8 cellular contexts compared by ENCODE assay signal in the genomic region with DNA sequence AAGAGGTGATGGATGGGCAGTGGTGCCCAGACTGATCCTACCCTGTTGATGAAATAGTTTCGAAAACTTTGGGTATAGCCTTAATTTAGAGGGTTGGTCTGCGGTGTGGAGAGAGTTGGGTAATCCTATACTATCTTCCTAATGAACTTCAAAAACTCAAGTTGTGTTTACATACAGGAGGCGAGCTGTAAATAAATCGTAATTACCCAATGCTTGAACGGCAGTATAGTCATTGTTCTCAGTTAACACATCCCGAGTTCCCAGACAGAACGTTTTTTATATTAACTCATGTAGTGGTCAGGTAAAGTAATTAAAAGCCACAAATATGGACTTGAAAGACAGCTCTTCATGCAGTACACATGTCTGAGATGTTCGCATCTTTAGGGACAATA. TPM values are rescaled to one million over a fixed set of nuclear protein-coding genes. Genes with fewer than 3 reads are reported as not detected.
DNase-seq lines count a peak whose midpoint lies in the region; ATAC-seq and TF ChIP-seq lines count a peak whose summit lies in the region.

No MANE protein-coding gene starts in this region.

- peak overlapping the region; percentile 94 for H3K9ac ChIP-seq in HUES64 (ENCODE audit: low read depth, low read length)
- peak overlapping the region; percentile 87 for H3K9ac ChIP-seq in smooth muscle cell (ENCODE audit: low read depth)

- peaks cover 49% of the 10 kb centered on the region for H4K20me1 ChIP-seq in smooth muscle cell (ENCODE audit: low read depth)

- H3K9me3 ChIP-seq in CD4-positive, alpha-beta T cell (ENCODE audit: control insufficient read depth, low read length): no peaks in the 10 kb centered on the region
- no peaks in the 10 kb centered on the region for H3K9me3 ChIP-seq in HUES64 (ENCODE audit: insufficient read depth, low read depth, low read length)
- no peaks in the 10 kb centered on the region for H3K9me3 ChIP-seq in iPS DF 6.9 (ENCODE audit: control insufficient read depth, insufficient read depth, low read length)
- H3K9me3 ChIP-seq in smooth muscle cell (replicated peaks; ENCODE audit: low read depth): no peaks in the 10 kb centered on the region

- no peaks in the 10 kb centered on the region for H3K27me3 Mint-ChIP-seq in CD4-positive, alpha-beta T cell
- peaks cover 16% of the 10 kb centered on the region for H3K27me3 Mint-ChIP-seq in activated T-helper 1 cell treated with anti-CD3 and anti-CD28 coated beads, Interleukin-12 subunit alpha, Interleukin-12 subunit beta, Interleukin-2, Interleukin-4 antibody, amounts not matched to agents 30 ng/mL and 10 ng/mL and 1 ng/mL, durations not matched to agents 14 hours and 24 hours and 36 hours (ENCODE audit: insufficient read depth)

- H3K36me3 Mint-ChIP-seq in CD4-positive, alpha-beta T cell (ENCODE audit: low read depth): peaks cover 13% of the 10 kb centered on the region
- peaks cover 2% of the 10 kb centered on the region for H3K36me3 Mint-ChIP-seq in activated T-helper 1 cell treated with anti-CD3 and anti-CD28 coated beads, Interleukin-12 subunit alpha, Interleukin-12 subunit beta, Interleukin-2, Interleukin-4 antibody, amounts not matched to agents 30 ng/mL and 10 ng/mL and 1 ng/mL, durations not matched to agents 14 hours and 24 hours and 36 hours (ENCODE audit: low read depth)

- H3K4me1 ChIP-seq in HUES64 (ENCODE audit: insufficient read depth, low read length) (peaks cover 25% of the 10 kb centered on the region), iPS DF 6.9 (ENCODE audit: control insufficient read depth, insufficient read depth, low read length) (no peaks in the 10 kb centered on the region), smooth muscle cell (ENCODE audit: low read depth) (peaks cover 30% of the 10 kb centered on the region)

- 18% methylated on average over 6 of the region's 8 CpGs for WGBS in HUES64
- WGBS in iPS DF 6.9 (ENCODE audit: insufficient coverage, insufficient read length): no CpG with 5 or more reads among the region's 8 CpGs
- 5% methylated on average over 8 of the region's 8 CpGs for WGBS in smooth muscle cell (ENCODE audit: low lambda C conversion rate)

- ATAC-seq in CD4-positive, alpha-beta T cell (ENCODE audit: poor library complexity): no peak

- no peak for TF ChIP-seq CTCF in CD4-positive, alpha-beta T cell (IDR thresholded peaks at IDR 0.05)
- no peak for TF ChIP-seq CTCF in smooth muscle cell (IDR thresholded peaks at IDR 0.05; ENCODE audit: borderline replicate concordance, insufficient read depth, poor library complexity, severe bottlenecking)

- no peak for DNase-seq in CD4-positive, alpha-beta T cell
- DNase-seq in activated T-helper 1 cell treated with anti-CD3 and anti-CD28 coated beads, Interleukin-12 subunit alpha, Interleukin-12 subunit beta, Interleukin-2, Interleukin-4 antibody, amounts not matched to agents 30 ng/mL and 10 ng/mL and 1 ng/mL, durations not matched to agents 14 hours and 24 hours and 36 hours (ENCODE audit: low spot score): no peak
- no peak for DNase-seq in iPS DF 6.9 (ENCODE audit: low read depth, low spot score)
- no peak for DNase-seq in smooth muscle cell (lab: John Stamatoyannopoulos, UW; ENCODE audit: unreplicated experiment)
- DNase-seq in COLO829 (ENCODE audit: low spot score): no peak
- no peak for DNase-seq in SHP77 (lab: John Stamatoyannopoulos, UW)
- DNase-seq in NCI-H1694 treated with DMSO at 0.1 percent for 48 hours (lab: John Stamatoyannopoulos, UW): no peak

- H3F3A ChIP-seq in smooth muscle cell (ENCODE audit: low read depth): no peaks in the 10 kb centered on the region

- CTCF ChIA-PET in CD4-positive, alpha-beta T cell (lab: Charles Lee): interaction anchor here (0.8 to 6.9 kb wide), 5 partner anchors 49 to 81 kb away, joined by 4 to 111 read pairs (median 41); a partner anchor contains a TSS

- peaks cover 53% of the 10 kb centered on the region for H3K79me2 ChIP-seq in smooth muscle cell (ENCODE audit: low read depth)

- H3K4me3 Mint-ChIP-seq in CD4-positive, alpha-beta T cell: peak overlapping the region; percentile 97
- peak overlapping the region; percentile 95 for H3K4me3 Mint-ChIP-seq in activated T-helper 1 cell treated with anti-CD3 and anti-CD28 coated beads, Interleukin-12 subunit alpha, Interleukin-12 subunit beta, Interleukin-2, Interleukin-4 antibody, amounts not matched to agents 30 ng/mL and 10 ng/mL and 1 ng/mL, durations not matched to agents 14 hours and 24 hours and 36 hours

- no peaks in the 10 kb centered on the region for H3K9me3 Mint-ChIP-seq in CD4-positive, alpha-beta T cell
- H3K9me3 Mint-ChIP-seq in activated T-helper 1 cell treated with anti-CD3 and anti-CD28 coated beads, Interleukin-12 subunit alpha, Interleukin-12 subunit beta, Interleukin-2, Interleukin-4 antibody, amounts not matched to agents 30 ng/mL and 10 ng/mL and 1 ng/mL, durations not matched to agents 14 hours and 24 hours and 36 hours: no peaks in the 10 kb centered on the region

- intact Hi-C loops in CD4-positive, alpha-beta T cell (cut with DNase I, micrococcal nuclease): loop anchor here (1.0 to 10.0 kb wide), 7 partner anchors 49 to 1230 kb away; a partner anchor contains a TSS
- intact Hi-C loops in activated T-helper 1 cell treated with anti-CD3 and anti-CD28 coated beads, Interleukin-12 subunit alpha, Interleukin-12 subunit beta, Interleukin-2, Interleukin-4 antibody, amounts not matched to agents 30 ng/mL and 10 ng/mL and 1 ng/mL, durations not matched to agents 14 hours and 24 hours and 36 hours (cut with micrococcal nuclease): loop anchor here (1.0 to 10.0 kb wide), 11 partner anchors 149 to 1230 kb away; a partner anchor contains a TSS

- peaks cover 55% of the 10 kb centered on the region for H3K4me1 Mint-ChIP-seq in CD4-positive, alpha-beta T cell (ENCODE audit: low read depth)
- peaks cover 54% of the 10 kb centered on the region for H3K4me1 Mint-ChIP-seq in activated T-helper 1 cell treated with anti-CD3 and anti-CD28 coated beads, Interleukin-12 subunit alpha, Interleukin-12 subunit beta, Interleukin-2, Interleukin-4 antibody, amounts not matched to agents 30 ng/mL and 10 ng/mL and 1 ng/mL, durations not matched to agents 14 hours and 24 hours and 36 hours (ENCODE audit: low read depth)

- H3K27ac Mint-ChIP-seq in CD4-positive, alpha-beta T cell: peak overlapping the region; percentile 93
- peak overlapping the region; percentile 96 for H3K27ac Mint-ChIP-seq in activated T-helper 1 cell treated with anti-CD3 and anti-CD28 coated beads, Interleukin-12 subunit alpha, Interleukin-12 subunit beta, Interleukin-2, Interleukin-4 antibody, amounts not matched to agents 30 ng/mL and 10 ng/mL and 1 ng/mL, durations not matched to agents 14 hours and 24 hours and 36 hours

- peak overlapping the region; percentile 74 for H2AFZ ChIP-seq in smooth muscle cell (ENCODE audit: low read depth)

- H3K27me3 ChIP-seq in CD4-positive, alpha-beta T cell (ENCODE audit: control insufficient read depth, insufficient read depth, low read length): no peaks in the 10 kb centered on the region
- H3K27me3 ChIP-seq in HUES64 (ENCODE audit: insufficient read depth, low read length): peaks cover 8% of the 10 kb centered on the region
- H3K27me3 ChIP-seq in iPS DF 6.9 (ENCODE audit: control insufficient read depth, insufficient read depth, low read length): no peaks in the 10 kb centered on the region
- no peaks in the 10 kb centered on the region for H3K27me3 ChIP-seq in smooth muscle cell (ENCODE audit: low read depth)

- H3K36me3 ChIP-seq in HUES64 (ENCODE audit: insufficient read depth, low read length) (no peaks in the 10 kb centered on the region), iPS DF 6.9 (ENCODE audit: control insufficient read depth, insufficient read depth, low read length) (no peaks in the 10 kb centered on the region), smooth muscle cell (ENCODE audit: low read depth) (no peaks in the 10 kb centered on the region)

- peak overlapping the region; percentile 88 for H3K4me2 ChIP-seq in smooth muscle cell

- H3K27ac ChIP-seq in CD4-positive, alpha-beta T cell (ENCODE audit: low read depth, low read length): peak overlapping the region; percentile 55
- H3K27ac ChIP-seq in HUES64 (ENCODE audit: low read depth, low read length): peak overlapping the region; percentile 94; the same call in 1 of the 2 replicates
- no peak overlapping the region for H3K27ac ChIP-seq in iPS DF 6.9 (ENCODE audit: low read length)
- peak overlapping the region; percentile 68 for H3K27ac ChIP-seq in smooth muscle cell (ENCODE audit: low read depth)

- POLR2A ChIA-PET in CD4-positive, alpha-beta T cell (lab: Charles Lee): interaction anchor here (0.7 to 2.9 kb wide), 11 partner anchors 9 to 955 kb away, joined by 3 to 35 read pairs (median 6); a partner anchor contains a TSS

- H3K4me3 ChIP-seq in HUES64 (ENCODE audit: low read length): peak overlapping the region; percentile 94
- peak overlapping the region; percentile 66 for H3K4me3 ChIP-seq in iPS DF 6.9 (ENCODE audit: low read length)
- H3K4me3 ChIP-seq in smooth muscle cell: peak overlapping the region; percentile 96

RNA-seq across cellular contexts. Expression of a gene that starts 1.5 kb away (rescaled TPM):
- total RNA-seq in CD4-positive, alpha-beta T cell: 10 to 100 TPM; 39.8 to 40.6 TPM
- polyA plus RNA-seq in HUES64 (2013, experiment 1 of 2): 32.4 TPM
- 36.5 TPM for polyA plus RNA-seq in HUES64 (2013, experiment 2 of 2)
- 57.8 and 62.7 TPM in 2 replicates for total RNA-seq in activated T-helper 1 cell treated with anti-CD3 and anti-CD28 coated beads, Interleukin-12 subunit alpha, Interleukin-12 subunit beta, Interleukin-2, Interleukin-4 antibody, amounts not matched to agents 30 ng/mL and 10 ng/mL and 1 ng/mL, durations not matched to agents 14 hours and 24 hours and 36 hours
- 38.9 and 61.7 TPM in 2 replicates for total RNA-seq in smooth muscle cell
- 17.4 and 20.5 TPM in 2 replicates for polyA plus RNA-seq in smooth muscle cell

RNA-seq across cellular contexts. Expression of a gene that starts 49.2 kb away (rescaled TPM):
- total RNA-seq in CD4-positive, alpha-beta T cell: 100 to 1,000 TPM; 171 TPM
- 40.3 TPM for polyA plus RNA-seq in HUES64 (2013, experiment 1 of 2)
- polyA plus RNA-seq in HUES64 (2013, experiment 2 of 2): 47.5 TPM
- 87.1 and 92.8 TPM in 2 replicates for total RNA-seq in activated T-helper 1 cell treated with anti-CD3 and anti-CD28 coated beads, Interleukin-12 subunit alpha, Interleukin-12 subunit beta, Interleukin-2, Interleukin-4 antibody, amounts not matched to agents 30 ng/mL and 10 ng/mL and 1 ng/mL, durations not matched to agents 14 hours and 24 hours and 36 hours
- total RNA-seq in smooth muscle cell: 96.0 and 110 TPM in 2 replicates
- 51.3 and 72.1 TPM in 2 replicates for polyA plus RNA-seq in smooth muscle cell
